15 cellular contexts compared by ENCODE assay signal in the genomic region with DNA sequence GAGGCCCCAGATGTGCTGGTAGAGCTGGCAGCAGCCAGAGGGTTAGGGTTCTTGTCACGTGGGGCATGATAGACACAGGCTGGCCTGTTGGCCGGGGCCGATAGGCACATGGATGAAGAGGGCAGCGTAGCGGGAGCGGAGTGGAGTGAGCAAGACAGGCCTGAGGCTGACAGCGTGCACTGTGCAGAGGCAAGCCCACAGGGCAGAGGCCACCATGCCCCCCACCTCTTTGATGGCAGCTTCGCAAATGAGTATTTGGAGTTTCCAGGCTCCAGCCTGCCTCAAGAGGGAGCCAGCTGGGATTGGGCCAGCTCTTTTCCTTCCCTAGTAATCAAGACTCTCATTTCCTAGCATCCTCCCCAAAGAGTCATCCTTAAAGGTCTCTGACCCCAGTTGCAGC. TPM values are rescaled to one million over a fixed set of nuclear protein-coding genes. Genes with fewer than 3 reads are reported as not detected.
DNase-seq lines count a peak whose midpoint lies in the region; ATAC-seq and TF ChIP-seq lines count a peak whose summit lies in the region.
"Had no signal": no experiment of that assay in that cellular context is flagged by ENCODE, and none has a peak within 500 bp of the region (broad histone marks: within the 10 kb centered on the region; RNA-seq: fewer than 3 reads in every experiment).

No MANE protein-coding gene starts in this region.

- no peak overlapping the region for H3K27ac Mint-ChIP-seq in chondrocyte (ENCODE audit: unreplicated experiment)
- no peak overlapping the region for H3K27ac Mint-ChIP-seq in stimulated activated naive B cell treated with anti-CD40 and anti-IgM and Interleukin-4, amounts not matched to agents 10 μg/mL and 1 μg/mL and 100 μg/mL, for 72 hours

- no peaks in the 10 kb centered on the region for H3K79me2 ChIP-seq in HCT116 (ENCODE audit: insufficient read depth, low read length)

- intact Hi-C loops in HCT116 (cut with micrococcal nuclease) = loop anchor here (10.0 kb wide), 2 partner anchors 254 to 364 kb away; partner anchors contain the start of gene ELK4

- no peaks in the 10 kb centered on the region for H4K20me1 ChIP-seq in HCT116 (ENCODE audit: insufficient read depth)

- peaks cover 9% of the 10 kb centered on the region for H3K4me1 Mint-ChIP-seq in chondrocyte (ENCODE audit: low read depth)
- peaks cover 30 to 38% of the 10 kb centered on the region in 2 donors for H3K4me1 Mint-ChIP-seq in stimulated activated naive B cell treated with anti-CD40 and anti-IgM and Interleukin-4, amounts not matched to agents 10 μg/mL and 1 μg/mL and 100 μg/mL, for 72 hours

- H3K4me3 ChIP-seq in AG04450 (ENCODE audit: low read depth, low read length) (no peak overlapping the region), HCT116 (replicated peaks in 1 of 2; ENCODE audit: low read depth in 1 of 2, low read length in 2 of 2) (peak overlapping the region in 1 of 2 experiments; percentile 21; a peak in 2 of 4 replicates)
- H3K4me3 ChIP-seq: ascending aorta, skin epidermis had no signal

- TF ChIP-seq CTCF in AG04450 (IDR thresholded peaks at IDR 0.05; ENCODE audit: low read depth, low read length) = peak; percentile 35
- TF ChIP-seq CTCF in HCT116 (IDR thresholded peaks at IDR 0.05 in 2 of 3, conservative IDR thresholded peaks at IDR 0.05 in 1 of 3; ENCODE audit: borderline replicate concordance in 1 of 3, insufficient read depth in 1 of 3, low read depth in 2 of 3, low read length in 2 of 3) = peak in 2 of 3 experiments; percentile 16 to 25; a peak in 2 of 6 replicates
- TF ChIP-seq CTCF in chondrocyte (IDR thresholded peaks at IDR 0.05) = peak; percentile 48

- no TSS peak for BruUV-seq in HCT116 (replicated peaks; lab: Mats Ljungman, UMichigan)

- peak overlapping the region; percentile 73 for H3K4me2 ChIP-seq in HCT116 (ENCODE audit: low read length)

- peak overlapping the region; percentile 16; the same call in 1 of the 2 replicates for H3K9ac ChIP-seq in HCT116 (ENCODE audit: low read length)

- peak; percentile 49 for ATAC-seq in HCT116
- no peak for ATAC-seq in stimulated activated naive B cell treated with anti-CD40 and anti-IgM and Interleukin-4, amounts not matched to agents 10 μg/mL and 1 μg/mL and 100 μg/mL, for 72 hours (replicated peaks)

- no peaks in the 10 kb centered on the region for H3K27me3 Mint-ChIP-seq in chondrocyte (ENCODE audit: low read depth)
- H3K27me3 Mint-ChIP-seq in stimulated activated naive B cell treated with anti-CD40 and anti-IgM and Interleukin-4, amounts not matched to agents 10 μg/mL and 1 μg/mL and 100 μg/mL, for 72 hours = peaks cover 5 to 6% of the 10 kb centered on the region in 2 donors

- RAD21 ChIA-PET in HCT116 (lab: Charles Lee; ENCODE audit: low non-redundant PET in 1 of 2, low total read pairs in 2 of 2, uncharacterized antibody in 2 of 2, unreplicated experiment in 2 of 2) = interaction anchor here (0.7 to 3.1 kb wide), 7 partner anchors 10 to 83 kb away, joined by 3 to 24 read pairs (median 3); no protein-coding TSS in a partner anchor

- no peaks in the 10 kb centered on the region for H3K9me3 Mint-ChIP-seq in chondrocyte (ENCODE audit: low read depth)
- no peaks in the 10 kb centered on the region for H3K9me3 Mint-ChIP-seq in stimulated activated naive B cell treated with anti-CD40 and anti-IgM and Interleukin-4, amounts not matched to agents 10 μg/mL and 1 μg/mL and 100 μg/mL, for 72 hours
- H3K9me3 Mint-ChIP-seq: CD8-positive, alpha-beta memory T cell had no signal

- no peaks in the 10 kb centered on the region for H3K36me3 ChIP-seq in HCT116 (ENCODE audit: control insufficient read depth in 1 of 2, insufficient read depth in 2 of 2, low read length in 2 of 2)

- no peak overlapping the region for H2AFZ ChIP-seq in HCT116 (ENCODE audit: low read depth, low read length, poor library complexity, severe bottlenecking)

- no peak for TF ChIP-seq RAD21 in HCT116 (IDR thresholded peaks at IDR 0.05; ENCODE audit: low read depth)

- TF ChIP-seq POLR2A in HCT116 (IDR thresholded peaks at IDR 0.05; ENCODE audit: borderline replicate concordance, extremely low read depth, insufficient read depth, insufficient read length) = no peak

- POLR2A ChIA-PET in AG04450 (lab: Yijun Ruan, JAX) = interaction anchor here (0.9 to 1.4 kb wide), 5 partner anchors 9 to 54 kb away, joined by 3 to 4 read pairs (median 3); no protein-coding TSS in a partner anchor
- POLR2A ChIA-PET in HCT116 (lab: Charles Lee) = interaction anchor here (0.8 to 1.5 kb wide), 6 partner anchors 11 to 54 kb away, joined by 3 to 6 read pairs (median 4); partner anchors contain the start of gene NUAK2

- CTCF ChIA-PET in AG04450 (lab: Charles Lee) = interaction anchor here (0.9 to 13.5 kb wide), 14 partner anchors 9 to 214 kb away, joined by 3 to 603 read pairs (median 9); partner anchors contain the start of genes KLHDC8A and NUAK2
- CTCF ChIA-PET in HCT116 (lab: Charles Lee) = interaction anchor here (0.8 to 9.3 kb wide), 19 partner anchors 9 to 464 kb away, joined by 3 to 397 read pairs (median 5); partner anchors contain the start of gene NUAK2

- no peak overlapping the region for H3K27ac ChIP-seq in AG04450 (ENCODE audit: low read depth, low read length)
- peak overlapping the region; percentile 11; the same call in 1 of the 2 replicates for H3K27ac ChIP-seq in HCT116 (ENCODE audit: low read depth, low read length)
- peak overlapping the region; percentile 95 for H3K27ac ChIP-seq in layer of hippocampus (ENCODE audit: low read depth, low read length)
- H3K27ac ChIP-seq: ascending aorta had no signal

- H3K27me3 ChIP-seq in AG04450 (ENCODE audit: control insufficient read depth, insufficient read depth, low read length) = no peaks in the 10 kb centered on the region
- no peaks in the 10 kb centered on the region for H3K27me3 ChIP-seq in HCT116 (ENCODE audit: insufficient read depth, low read length)
- no peaks in the 10 kb centered on the region for H3K27me3 ChIP-seq in layer of hippocampus (ENCODE audit: control insufficient read depth, insufficient read depth, low read length)
- H3K27me3 ChIP-seq: ascending aorta had no signal

- H3K9me2 ChIP-seq in HCT116 (ENCODE audit: insufficient read depth) = no peaks in the 10 kb centered on the region

- peaks cover 4% of the 10 kb centered on the region for H3K36me3 Mint-ChIP-seq in chondrocyte (ENCODE audit: low read depth)
- H3K36me3 Mint-ChIP-seq in stimulated activated naive B cell treated with anti-CD40 and anti-IgM and Interleukin-4, amounts not matched to agents 10 μg/mL and 1 μg/mL and 100 μg/mL, for 72 hours = peaks cover 4 to 11% of the 10 kb centered on the region in 2 donors

- DNase-seq in AG04450 (ENCODE audit: low read depth, low spot score) (no peak), HCT116 (ENCODE audit: low read depth, low spot score) (no peak), chondrocyte (ENCODE audit: low spot score) (no peak), UCSD-AML1 (lab: John Stamatoyannopoulos, UW; ENCODE audit: unreplicated experiment) (no peak), SW480 (ENCODE audit: low spot score) (no peak), NCI-H1417 (lab: John Stamatoyannopoulos, UW) (no peak)
- DNase-seq in stimulated activated naive B cell treated with anti-CD40 and anti-IgM and Interleukin-4, amounts not matched to agents 10 μg/mL and 1 μg/mL and 100 μg/mL, for 72 hours = no peak
- DNase-seq: activated T-cell treated with anti-CD3 and anti-CD28 coated beads for 4 hours; CD8-positive, alpha-beta memory T cell; foreskin melanocyte; NCI-H1436 treated with DMSO at 0.1 percent for 48 hours; stimulated activated CD8-positive, alpha-beta memory T cell treated with anti-CD3 and anti-CD28 coated beads, Interleukin-4, amount 100 ng/mL, for 48 hours had no signal

- no peaks in the 10 kb centered on the region; the same call in 1 of the 2 replicates for H3K9me3 ChIP-seq in AG04450 (ENCODE audit: control insufficient read depth, insufficient read depth, low read length)
- no peaks in the 10 kb centered on the region for H3K9me3 ChIP-seq in HCT116 (ENCODE audit: control insufficient read depth in 1 of 2, insufficient read depth in 1 of 2, low read depth in 1 of 2, low read length in 2 of 2)
- H3K9me3 ChIP-seq: ascending aorta had no signal

- H3K4me1 ChIP-seq in HCT116 (ENCODE audit: control insufficient read depth in 1 of 2, insufficient read depth in 2 of 2, low read length in 2 of 2) = peaks cover 21 to 51% of the 10 kb centered on the region in 2 experiments
- H3K4me1 ChIP-seq: ascending aorta had no signal

- no peak overlapping the region for H3K4me3 Mint-ChIP-seq in chondrocyte (ENCODE audit: unreplicated experiment)
- no peak overlapping the region for H3K4me3 Mint-ChIP-seq in stimulated activated naive B cell treated with anti-CD40 and anti-IgM and Interleukin-4, amounts not matched to agents 10 μg/mL and 1 μg/mL and 100 μg/mL, for 72 hours
- H3K4me3 Mint-ChIP-seq: CD8-positive, alpha-beta memory T cell had no signal

TF ChIP-seq in HCT116, 20 proteins besides CTCF, POLR2A, EP300 and RAD21 (continues in another document):
- TF ChIP-seq CBX3 (IDR thresholded peaks at IDR 0.05; ENCODE audit: low read depth) (no peak), SIN3A (IDR thresholded peaks at IDR 0.05; ENCODE audit: low read depth) (no peak), EZH2phosphoT487 (IDR thresholded peaks at IDR 0.05; ENCODE audit: borderline replicate concordance) (no peak)

RNA-seq across cellular contexts. Expression of gene TMCC2, which starts 43.5 kb away (rescaled TPM):
- polyA plus RNA-seq in AG04450 (2011; rRNA removed) = 2.3 and 3.0 TPM in 2 replicates
- polyA minus RNA-seq in AG04450 (2011; rRNA and poly(A)+ RNA removed) = 4.8 and 5.2 TPM in 2 replicates
- total RNA-seq in HCT116 (2021; ENCODE audit: unreplicated experiment) = 2.7 TPM
- polyA plus RNA-seq in HCT116 (2012) = 2.5 and 2.6 TPM in 2 replicates
- 4.8 to 5.7 TPM (median 5.5 TPM) in 3 replicates for total RNA-seq in chondrocyte

RNA-seq across cellular contexts. Expression of gene NUAK2, which starts 50.3 kb away (rescaled TPM):
- 7.0 and 8.2 TPM in 2 replicates for polyA plus RNA-seq in AG04450 (2011; rRNA removed)
- 12.5 and 20.1 TPM in 2 replicates for polyA minus RNA-seq in AG04450 (2011; rRNA and poly(A)+ RNA removed)
- total RNA-seq in HCT116 (2021; ENCODE audit: unreplicated experiment) (3.0 TPM), chondrocyte (1.7 to 3.3 TPM (median 3.3 TPM) in 3 replicates)
- polyA plus RNA-seq in HCT116 (2012) = 1.4 and 1.5 TPM in 2 replicates

RNA-seq across cellular contexts. Expression of gene DSTYK, which starts 59.8 kb away (rescaled TPM):
- polyA plus RNA-seq in AG04450 (2011; rRNA removed) = 12.8 and 16.7 TPM in 2 replicates
- 15.3 and 18.1 TPM in 2 replicates for polyA minus RNA-seq in AG04450 (2011; rRNA and poly(A)+ RNA removed)
- total RNA-seq in HCT116 (2021; ENCODE audit: unreplicated experiment) = 6.6 TPM
- 3.1 and 3.5 TPM in 2 replicates for polyA plus RNA-seq in HCT116 (2012)
- total RNA-seq in chondrocyte = 12.5 to 12.7 TPM (median 12.6 TPM) in 3 replicates
